Comparison of ENCODE assay signal across 1 cellular context in the genomic region with DNA sequence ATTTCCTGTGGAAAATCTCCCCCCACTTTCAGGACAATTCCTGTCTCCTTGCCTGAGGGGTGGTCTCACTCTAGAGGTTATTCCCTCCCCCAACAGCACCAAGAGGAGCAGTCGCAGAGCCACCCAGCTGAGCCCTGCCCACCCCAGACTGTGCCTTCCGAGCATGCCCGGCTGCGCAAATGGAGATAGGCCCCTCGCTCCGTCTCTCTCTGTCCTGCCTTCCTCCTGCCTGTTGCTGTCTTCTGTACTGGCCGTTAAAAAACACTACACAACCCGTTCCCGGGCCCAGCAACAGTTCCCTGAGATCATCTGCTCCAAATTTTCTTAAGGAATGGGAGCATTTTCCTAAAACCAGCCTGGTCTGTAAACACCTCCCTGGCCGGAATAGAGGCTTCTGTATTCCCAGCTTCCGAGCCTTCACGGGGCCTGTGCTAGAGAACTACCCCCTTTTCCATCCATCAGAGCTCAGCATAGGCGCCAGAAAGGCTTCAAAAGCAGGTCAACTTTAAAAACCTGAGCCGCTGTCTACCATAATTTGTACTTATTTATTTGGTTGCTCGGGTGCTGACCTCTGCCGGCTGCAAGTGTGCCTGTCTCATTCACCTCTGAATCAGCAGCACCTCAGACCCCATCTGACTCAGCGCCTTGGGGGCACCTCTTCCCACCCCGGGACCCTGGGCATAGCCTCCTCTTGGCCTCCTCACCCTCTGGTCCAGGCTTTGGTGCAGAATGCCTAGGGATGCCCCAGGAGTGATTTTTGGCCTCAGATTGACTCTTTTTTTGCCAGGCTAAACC.
TF ChIP-seq lines count a peak whose summit lies in the region.

No MANE protein-coding gene starts in this region.

TF ChIP-seq in WTC11, 78 proteins besides CTCF, POLR2A, EP300 and RAD21 (continued from another document):
- TF ChIP-seq, protein P1, sequence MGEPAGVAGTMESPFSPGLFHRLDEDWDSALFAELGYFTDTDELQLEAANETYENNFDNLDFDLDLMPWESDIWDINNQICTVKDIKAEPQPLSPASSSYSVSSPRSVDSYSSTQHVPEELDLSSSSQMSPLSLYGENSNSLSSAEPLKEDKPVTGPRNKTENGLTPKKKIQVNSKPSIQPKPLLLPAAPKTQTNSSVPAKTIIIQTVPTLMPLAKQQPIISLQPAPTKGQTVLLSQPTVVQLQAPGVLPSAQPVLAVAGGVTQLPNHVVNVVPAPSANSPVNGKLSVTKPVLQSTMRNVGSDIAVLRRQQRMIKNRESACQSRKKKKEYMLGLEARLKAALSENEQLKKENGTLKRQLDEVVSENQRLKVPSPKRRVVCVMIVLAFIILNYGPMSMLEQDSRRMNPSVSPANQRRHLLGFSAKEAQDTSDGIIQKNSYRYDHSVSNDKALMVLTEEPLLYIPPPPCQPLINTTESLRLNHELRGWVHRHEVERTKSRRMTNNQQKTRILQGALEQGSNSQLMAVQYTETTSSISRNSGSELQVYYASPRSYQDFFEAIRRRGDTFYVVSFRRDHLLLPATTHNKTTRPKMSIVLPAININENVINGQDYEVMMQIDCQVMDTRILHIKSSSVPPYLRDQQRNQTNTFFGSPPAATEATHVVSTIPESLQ (CRISPR knock-in tag; IDR thresholded peaks at IDR 0.05), result no peak
